28 cellular contexts compared by ENCODE assay signal in the genomic region with DNA sequence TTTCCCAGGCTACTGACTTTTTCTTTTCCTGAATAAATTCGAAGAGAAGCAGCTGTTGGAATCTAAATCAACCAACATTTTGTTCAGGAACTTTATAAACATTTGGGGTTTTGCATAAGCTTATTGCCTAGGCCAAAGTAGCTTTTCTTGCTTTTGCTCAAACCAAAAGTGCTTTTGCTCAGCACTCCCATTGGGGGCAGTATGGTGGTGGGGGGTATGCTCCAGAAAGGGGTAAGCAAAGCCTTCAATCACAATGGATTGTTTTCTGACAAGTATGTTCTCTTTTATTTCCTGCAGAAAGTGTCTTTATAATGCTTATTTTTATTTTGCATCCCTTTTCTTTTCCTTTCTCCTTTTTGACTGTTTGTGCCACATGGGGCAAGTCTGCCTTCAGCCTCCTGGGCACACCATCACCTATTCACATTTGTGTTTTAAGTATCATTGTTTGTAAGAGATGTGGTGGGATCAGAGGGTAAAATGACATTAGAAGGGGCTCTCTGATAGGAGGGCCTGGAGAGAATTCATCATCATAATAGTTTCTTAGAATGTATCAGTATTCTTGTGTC.
A peak's percentile ranks its signal among the peaks of the same experiment; 100 is the strongest.
DNase-seq lines count a peak whose midpoint lies in the region; TF ChIP-seq lines count a peak whose summit lies in the region.
"Had no signal": no experiment of that assay in that cellular context is flagged by ENCODE, and none has a peak within 500 bp of the region (broad histone marks: within the 10 kb centered on the region; RNA-seq: fewer than 3 reads in every experiment).

No MANE protein-coding gene starts in this region.

- H3K27ac ChIP-seq in HUES6 (ENCODE audit: low read depth, low read length), result peak overlapping the region; percentile 69
- H3K27ac ChIP-seq in mesodermal cell (ENCODE audit: low read depth, low read length, severe bottlenecking), result peak overlapping the region; percentile 12
- no peak overlapping the region for H3K27ac ChIP-seq in trophoblast cell (ENCODE audit: low read depth, low read length)
- H3K27ac ChIP-seq: body of pancreas, foreskin keratinocyte had no signal

- POLR2A ChIA-PET in activated CD4-positive, alpha-beta memory T cell treated with anti-CD3 and anti-CD28 coated beads for 36 hours (lab: Charles Lee), result no interaction called here

- H3K4me3 Mint-ChIP-seq in activated CD4-positive, alpha-beta memory T cell treated with anti-CD3 and anti-CD28 coated beads for 36 hours, result no peak overlapping the region
- H3K4me3 Mint-ChIP-seq: activated CD8-positive, alpha-beta T cell treated with anti-CD3 and anti-CD28 coated beads, Interleukin-2, amount 10 ng/mL, durations not matched to agents 7 days and 5 days; activated naive CD4-positive, alpha-beta T cell treated with anti-CD3 and anti-CD28 coated beads for 36 hours; central memory CD8-positive, alpha-beta T cell; dendritic cell treated with granulocyte-macrophage colony-stimulating factor and Interleukin-4, amounts not matched to agents 40 ng/mL and 50 ng/mL, for 4 days; nephron progenitor cell had no signal

- no peak for DNase-seq in GM06990 (ENCODE audit: extremely low read depth, insufficient read length)
- no peak for DNase-seq in choroid plexus epithelial cell (ENCODE audit: low read depth)
- no peak for DNase-seq in trophoblast cell
- no peak for DNase-seq in NCI-H1694 treated with DMSO at 0.1 percent for 48 hours (lab: John Stamatoyannopoulos, UW)
- no peak for DNase-seq in activated CD4-positive, alpha-beta memory T cell treated with anti-CD3 and anti-CD28 coated beads for 36 hours
- no peak for DNase-seq in NCI-H146 treated with DMSO at 0.1 percent for 48 hours (lab: John Stamatoyannopoulos, UW; ENCODE audit: unreplicated experiment)
- DNase-seq: ACHN; activated CD4-positive, alpha-beta T cell treated with anti-CD3 and anti-CD28 coated beads for 1 hour; activated CD8-positive, alpha-beta T cell treated with anti-CD3 and anti-CD28 coated beads, Interleukin-2, amount 10 ng/mL, durations not matched to agents 7 days and 5 days; activated naive CD4-positive, alpha-beta T cell treated with anti-CD3 and anti-CD28 coated beads for 36 hours; body of pancreas; EL; foreskin keratinocyte; head of caudate nucleus; KBM-7; left colon; mammary epithelial cell; MG63; NCI-H1105 treated with DMSO at 0.1 percent for 48 hours; NCI-H2029 treated with DMSO at 0.1 percent for 48 hours; NCI-H2227 treated with DMSO at 0.1 percent for 48 hours; nephron progenitor cell; SHP77 treated with DMSO at 0.1 percent for 48 hours; stimulated activated naive CD4-positive, alpha-beta T cell had no signal

- H3K4ac ChIP-seq in trophoblast cell (ENCODE audit: low read depth, low read length), result no peak overlapping the region

- CTCF ChIA-PET in activated CD4-positive, alpha-beta memory T cell treated with anti-CD3 and anti-CD28 coated beads for 36 hours (lab: Charles Lee), result interaction anchor here (0.6 kb wide), 1 partner anchor 1175 kb away, joined by 3 read pairs; no protein-coding TSS in a partner anchor

- no peak overlapping the region for H3K14ac ChIP-seq in trophoblast cell (ENCODE audit: low read length)

- no peak overlapping the region for H4K12ac ChIP-seq in trophoblast cell (ENCODE audit: low read depth, low read length)

- H3K27me3 ChIP-seq in GM06990 (replicated peaks; ENCODE audit: control insufficient read depth, insufficient read depth, low read length) (peaks cover under 1% of the 10 kb centered on the region; the same call in 1 of the 2 replicates), HUES6 (ENCODE audit: control insufficient read depth, insufficient read depth, low read length) (no peaks in the 10 kb centered on the region), trophoblast cell (ENCODE audit: insufficient read depth, low read length) (no peaks in the 10 kb centered on the region)
- H3K27me3 ChIP-seq: body of pancreas, MG63 had no signal

- no peak overlapping the region for H3K4me2 ChIP-seq in trophoblast cell (ENCODE audit: low read length)

- H3K4me1 Mint-ChIP-seq in activated CD4-positive, alpha-beta memory T cell treated with anti-CD3 and anti-CD28 coated beads for 36 hours (ENCODE audit: low read depth), result no peaks in the 10 kb centered on the region
- H3K4me1 Mint-ChIP-seq: central memory CD8-positive, alpha-beta T cell had no signal

- H2BK5ac ChIP-seq in trophoblast cell (ENCODE audit: low read depth, low read length, poor library complexity), result no peak overlapping the region

- TF ChIP-seq CTCF in GM06990 (IDR thresholded peaks at IDR 0.05; ENCODE audit: insufficient read depth, low read length, poor library complexity, severe bottlenecking) (peak; percentile 10), choroid plexus epithelial cell (conservative IDR thresholded peaks at IDR 0.05; ENCODE audit: low read depth, low read length) (peak; percentile 4)

- H3K9ac ChIP-seq in HUES6 (ENCODE audit: low read length) (no peak overlapping the region), trophoblast cell (ENCODE audit: low read length) (no peak overlapping the region)

- peaks cover 10% of the 10 kb centered on the region for H3K27me3 Mint-ChIP-seq in activated CD4-positive, alpha-beta memory T cell treated with anti-CD3 and anti-CD28 coated beads for 36 hours
- H3K27me3 Mint-ChIP-seq: dendritic cell treated with granulocyte-macrophage colony-stimulating factor and Interleukin-4, amounts not matched to agents 40 ng/mL and 50 ng/mL, for 4 days had no signal

- intact Hi-C loops in activated CD4-positive, alpha-beta memory T cell treated with anti-CD3 and anti-CD28 coated beads for 36 hours (cut with micrococcal nuclease), result no loop called here

- H3K79me2 ChIP-seq in trophoblast cell (ENCODE audit: control insufficient read depth, insufficient read depth, low read length, poor library complexity), result no peaks in the 10 kb centered on the region

- no peak overlapping the region for H4K91ac ChIP-seq in trophoblast cell (ENCODE audit: low read depth, low read length)

- no peak overlapping the region for H4K8ac ChIP-seq in trophoblast cell (ENCODE audit: low read depth, low read length)

- WGBS in mesodermal cell (ENCODE audit: insufficient coverage in 2 of 2), 2 experiments, result no CpG with 5 or more reads among the region's 1 CpG
- no CpG with 5 or more reads among the region's 1 CpG for WGBS in trophoblast cell (ENCODE audit: extremely low coverage, insufficient coverage, insufficient read length)

- H2BK120ac ChIP-seq in trophoblast cell (ENCODE audit: insufficient read depth, low read length, poor library complexity), result no peak overlapping the region

- no peak overlapping the region for H3K27ac Mint-ChIP-seq in activated CD4-positive, alpha-beta memory T cell treated with anti-CD3 and anti-CD28 coated beads for 36 hours
- H3K27ac Mint-ChIP-seq: activated CD8-positive, alpha-beta T cell treated with anti-CD3 and anti-CD28 coated beads, Interleukin-2, amount 10 ng/mL, durations not matched to agents 7 days and 5 days; activated naive CD4-positive, alpha-beta T cell treated with anti-CD3 and anti-CD28 coated beads for 36 hours; dendritic cell treated with granulocyte-macrophage colony-stimulating factor and Interleukin-4, amounts not matched to agents 40 ng/mL and 50 ng/mL, for 4 days; nephron progenitor cell had no signal

- H2BK12ac ChIP-seq in trophoblast cell (ENCODE audit: low read length), result no peak overlapping the region

- no peaks in the 10 kb centered on the region for H3K36me3 Mint-ChIP-seq in activated CD4-positive, alpha-beta memory T cell treated with anti-CD3 and anti-CD28 coated beads for 36 hours

- no peak overlapping the region for H3K18ac ChIP-seq in trophoblast cell (ENCODE audit: low read length)

- no peaks in the 10 kb centered on the region for H3K9me3 Mint-ChIP-seq in activated CD4-positive, alpha-beta memory T cell treated with anti-CD3 and anti-CD28 coated beads for 36 hours
- H3K9me3 Mint-ChIP-seq: activated naive CD4-positive, alpha-beta T cell treated with anti-CD3 and anti-CD28 coated beads for 36 hours; central memory CD8-positive, alpha-beta T cell; dendritic cell treated with granulocyte-macrophage colony-stimulating factor and Interleukin-4, amounts not matched to agents 40 ng/mL and 50 ng/mL, for 4 days; nephron progenitor cell had no signal

- no peak overlapping the region for H2AFZ ChIP-seq in trophoblast cell (ENCODE audit: insufficient read depth, low read length, poor library complexity)

- no peak overlapping the region for H3K23ac ChIP-seq in trophoblast cell (ENCODE audit: low read length)

- H3K36me3 ChIP-seq in GM06990 (ENCODE audit: control insufficient read depth, insufficient read depth, low read length) (no peaks in the 10 kb centered on the region), HUES6 (ENCODE audit: control insufficient read depth, insufficient read depth, low read length) (no peaks in the 10 kb centered on the region), mesodermal cell (ENCODE audit: control insufficient read depth, insufficient read depth, low read length) (peaks cover 12% of the 10 kb centered on the region), trophoblast cell (ENCODE audit: control insufficient read depth in 1 of 2, insufficient read depth in 2 of 2, low read length in 2 of 2) (peaks cover 0 to 3% of the 10 kb centered on the region in 2 experiments)
- H3K36me3 ChIP-seq: MG63 had no signal

- H3K9me3 ChIP-seq in HUES6 (ENCODE audit: control insufficient read depth, insufficient read depth, low read depth, low read length) (no peaks in the 10 kb centered on the region), mesodermal cell (ENCODE audit: control insufficient read depth, low read length) (no peaks in the 10 kb centered on the region), trophoblast cell (ENCODE audit: insufficient read depth, low read depth, low read length) (no peaks in the 10 kb centered on the region)
- H3K9me3 ChIP-seq: body of pancreas, MG63 had no signal

- H3K4me1 ChIP-seq in HUES6 (ENCODE audit: control insufficient read depth, insufficient read depth, low read length), result peaks cover 30% of the 10 kb centered on the region
- H3K4me1 ChIP-seq in mesodermal cell (ENCODE audit: control insufficient read depth, insufficient read depth, low read length, poor library complexity, severe bottlenecking), result peaks cover 34% of the 10 kb centered on the region
- H3K4me1 ChIP-seq in trophoblast cell (ENCODE audit: control insufficient read depth in 1 of 2, insufficient read depth in 2 of 2, low read length in 2 of 2), result no peaks in the 10 kb centered on the region
- H3K4me1 ChIP-seq: body of pancreas, foreskin keratinocyte had no signal

- H2AK5ac ChIP-seq in trophoblast cell (ENCODE audit: low read length), result no peak overlapping the region

- H3K4me3 ChIP-seq in GM06990 (replicated peaks; ENCODE audit: low read depth, low read length) (no peak overlapping the region), HUES6 (ENCODE audit: low read depth, low read length) (no peak overlapping the region), choroid plexus epithelial cell (ENCODE audit: low read depth, low read length) (no peak overlapping the region), mesodermal cell (ENCODE audit: extremely low read depth, insufficient read depth, low read length, poor library complexity, severe bottlenecking) (no peak overlapping the region), trophoblast cell (ENCODE audit: low read depth, low read length) (no peak overlapping the region)
- H3K4me3 ChIP-seq: body of pancreas, MG63 had no signal

- no peaks in the 10 kb centered on the region for H3K79me1 ChIP-seq in trophoblast cell (ENCODE audit: low read length)
